In the genomic region with DNA sequence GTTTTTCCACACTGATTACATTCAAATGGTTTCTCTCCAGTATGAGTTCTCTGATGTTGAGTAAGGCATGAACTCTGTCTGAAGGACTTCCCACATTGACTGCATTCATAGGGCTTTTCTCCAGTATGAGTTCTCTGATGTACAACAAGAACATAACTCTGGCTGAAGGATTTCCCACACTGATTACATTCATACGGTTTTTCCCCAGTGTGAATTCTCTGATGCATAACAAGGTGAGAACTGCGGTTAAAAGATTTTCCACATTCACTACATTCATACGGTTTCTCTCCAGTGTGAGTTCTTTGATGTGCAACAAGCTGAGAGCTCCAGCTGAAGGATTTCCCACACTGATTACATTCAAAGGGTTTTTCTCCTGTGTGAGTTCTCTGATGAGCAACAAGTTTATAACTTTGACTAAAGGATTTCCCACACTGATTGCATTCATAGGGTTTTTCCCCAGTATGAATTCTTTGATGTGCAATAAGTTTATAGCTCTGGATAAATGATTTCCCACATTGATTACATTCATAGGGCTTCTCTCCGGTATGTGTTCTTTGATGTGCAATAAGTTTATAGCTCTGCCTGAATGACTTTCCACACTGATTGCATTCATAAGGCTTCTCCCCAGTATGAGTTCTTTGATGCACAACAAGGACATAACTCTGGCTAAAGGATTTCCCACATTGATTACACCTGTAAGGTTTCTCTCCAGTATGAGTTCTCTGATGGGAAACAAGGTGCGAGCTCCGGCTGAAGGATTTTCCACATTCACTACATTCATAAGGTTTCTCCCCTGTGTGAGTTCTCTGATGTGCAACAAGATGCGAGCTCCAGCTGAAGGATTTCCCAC, we compare ENCODE assay signal across 1 cellular context.
TF ChIP-seq lines count a peak whose summit lies in the region.

No MANE protein-coding gene starts in this region.

TF ChIP-seq in HepG2, 621 proteins besides CTCF, POLR2A, EP300 and RAD21:
- TF ChIP-seq ZNF274 (CRISPR knock-in tag; IDR thresholded peaks at IDR 0.05) (peak; percentile 100), TOPORS (CRISPR knock-in tag; IDR thresholded peaks at IDR 0.05) (0 out of 2 replicates have a peak, but pooled peaks have one; percentile 13), ZNF292 (CRISPR knock-in tag; IDR thresholded peaks at IDR 0.05; ENCODE audit: borderline replicate concordance, low read depth) (no peak), ZKSCAN8 (CRISPR knock-in tag; IDR thresholded peaks at IDR 0.05; ENCODE audit: borderline replicate concordance) (no peak), SETDB1 (CRISPR knock-in tag; IDR thresholded peaks at IDR 0.05; ENCODE audit: borderline replicate concordance) (peak; percentile 96), ZNF75D (CRISPR knock-in tag; IDR thresholded peaks at IDR 0.05; ENCODE audit: borderline replicate concordance) (peak; percentile 97)
- TF ChIP-seq, protein P1, sequence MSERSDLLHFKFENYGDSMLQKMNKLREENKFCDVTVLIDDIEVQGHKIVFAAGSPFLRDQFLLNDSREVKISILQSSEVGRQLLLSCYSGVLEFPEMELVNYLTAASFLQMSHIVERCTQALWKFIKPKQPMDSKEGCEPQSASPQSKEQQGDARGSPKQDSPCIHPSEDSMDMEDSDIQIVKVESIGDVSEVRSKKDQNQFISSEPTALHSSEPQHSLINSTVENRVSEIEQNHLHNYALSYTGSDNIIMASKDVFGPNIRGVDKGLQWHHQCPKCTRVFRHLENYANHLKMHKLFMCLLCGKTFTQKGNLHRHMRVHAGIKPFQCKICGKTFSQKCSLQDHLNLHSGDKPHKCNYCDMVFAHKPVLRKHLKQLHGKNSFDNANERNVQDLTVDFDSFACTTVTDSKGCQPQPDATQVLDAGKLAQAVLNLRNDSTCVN (CRISPR knock-in tag; IDR thresholded peaks at IDR 0.05; ENCODE audit: borderline replicate concordance): no peak
- TF ChIP-seq, protein P2, sequence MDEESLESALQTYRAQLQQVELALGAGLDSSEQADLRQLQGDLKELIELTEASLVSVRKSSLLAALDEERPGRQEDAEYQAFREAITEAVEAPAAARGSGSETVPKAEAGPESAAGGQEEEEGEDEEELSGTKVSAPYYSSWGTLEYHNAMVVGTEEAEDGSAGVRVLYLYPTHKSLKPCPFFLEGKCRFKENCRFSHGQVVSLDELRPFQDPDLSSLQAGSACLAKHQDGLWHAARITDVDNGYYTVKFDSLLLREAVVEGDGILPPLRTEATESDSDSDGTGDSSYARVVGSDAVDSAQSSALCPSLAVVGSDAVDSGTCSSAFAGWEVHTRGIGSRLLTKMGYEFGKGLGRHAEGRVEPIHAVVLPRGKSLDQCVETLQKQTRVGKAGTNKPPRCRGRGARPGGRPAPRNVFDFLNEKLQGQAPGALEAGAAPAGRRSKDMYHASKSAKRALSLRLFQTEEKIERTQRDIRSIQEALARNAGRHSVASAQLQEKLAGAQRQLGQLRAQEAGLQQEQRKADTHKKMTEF (CRISPR knock-in tag; IDR thresholded peaks at IDR 0.05): peak; percentile 12; the same call in 1 of the 2 replicates
